7 cellular contexts compared by ENCODE assay signal in the genomic region with DNA sequence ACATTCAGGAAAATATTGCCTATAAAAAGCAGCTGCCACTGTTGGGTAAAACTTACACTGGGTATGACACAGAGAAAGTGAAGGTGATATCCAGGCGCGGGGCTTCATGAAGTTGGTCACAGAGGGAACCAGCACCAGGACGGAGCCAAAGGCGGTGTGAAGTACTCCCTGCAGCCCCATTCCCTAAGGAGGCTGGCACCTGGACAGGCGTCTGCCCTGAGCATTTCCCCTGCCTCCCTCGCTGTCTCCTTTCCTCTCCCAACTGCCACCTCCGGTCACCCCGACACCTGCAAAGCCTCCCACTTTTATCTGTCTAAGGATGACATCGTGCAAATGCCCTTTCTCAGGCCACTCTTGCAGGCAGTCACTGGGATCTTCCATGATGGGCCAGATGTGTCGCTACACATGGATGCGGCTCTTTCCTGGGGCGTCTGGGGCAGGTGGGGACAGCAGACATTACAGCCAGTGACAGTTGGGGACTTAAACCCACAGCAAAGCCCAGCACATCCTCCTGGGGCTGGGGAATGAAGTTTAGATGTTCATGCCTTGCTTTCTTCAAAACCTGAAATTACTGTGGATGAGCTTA.
"Had no signal": no experiment of that assay in that cellular context is flagged by ENCODE, and none has a peak within 500 bp of the region (broad histone marks: within the 10 kb centered on the region; RNA-seq: fewer than 3 reads in every experiment).

No MANE protein-coding gene starts in this region.

- H3K4me3 ChIP-seq: GM23338, K562 had no signal

- H3K27ac Mint-ChIP-seq: GM23338, H9, HFFc6 had no signal

- H3K4me3 Mint-ChIP-seq: GM23338, H9, HFFc6 had no signal

- H2AFZ ChIP-seq: GM23338 had no signal

- H3K4me2 ChIP-seq: GM23338 had no signal

- ATAC-seq: GM23338, K562 had no signal

- DNase-seq: H9, HCEC 1CT, HFFc6, IMR-90, KG1 had no signal
